In the genomic region with DNA sequence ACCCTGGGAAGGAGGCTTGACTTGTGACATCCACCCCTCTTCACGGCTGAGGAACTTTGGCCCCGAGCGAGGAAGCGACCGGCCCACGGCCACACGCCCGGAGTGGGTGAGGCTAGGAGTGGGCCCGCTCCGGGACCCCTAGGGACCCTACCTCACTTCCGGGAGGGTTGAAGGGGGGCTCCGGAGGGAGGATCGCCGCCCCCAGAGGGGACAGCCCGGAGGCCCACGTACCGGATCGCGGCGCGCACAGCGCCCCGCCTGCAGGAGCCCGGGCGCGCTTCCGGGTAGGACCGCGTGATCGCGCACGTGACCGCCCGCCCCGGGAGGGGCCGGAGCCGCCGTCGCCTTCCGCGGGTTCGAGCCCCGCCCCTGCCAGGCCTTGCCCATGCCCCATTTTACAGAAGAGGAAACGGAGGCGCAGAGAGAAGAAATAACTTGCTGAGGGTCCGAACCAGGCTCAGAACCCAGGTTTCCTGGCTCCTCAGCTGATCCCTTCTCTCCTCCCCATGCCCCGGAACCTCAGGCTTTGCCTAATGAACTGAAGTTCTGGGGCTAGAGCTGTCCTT, we compare ENCODE assay signal across 7 cellular contexts. TPM values are rescaled to one million over a fixed set of nuclear protein-coding genes. Genes with fewer than 3 reads are reported as not detected.
DNase-seq lines count a peak whose midpoint lies in the region; ATAC-seq lines count a peak whose summit lies in the region.

TSS of gene HPS1 (minus strand) at position 280 of the 566 bp plus-strand sequence. CDS start 3,695 bp downstream, outside the sequence.

- ATAC-seq in GM18499 (IDR thresholded peaks at IDR 0.05; ENCODE audit: insufficient read depth, unreplicated experiment) (peak; percentile 41), HG02610 (IDR thresholded peaks at IDR 0.05; ENCODE audit: unreplicated experiment) (peak; percentile 91)
- ATAC-seq in activated CD4-positive, CD25-positive, alpha-beta regulatory T cell treated with anti-CD3 and anti-CD28 coated beads, Interleukin-2, amount 50 U/mL, for 24 hours, result peak; percentile 93 to 95

- DNase-seq in NCI-H1105 treated with DMSO at 0.1 percent for 48 hours (lab: John Stamatoyannopoulos, UW) (peak; percentile 6), cerebellum (ENCODE audit: low spot score) (peak; percentile 85), kidney tubule cell (ENCODE audit: low spot score) (peak; percentile 78)
- DNase-seq in stimulated activated CD4-positive, alpha-beta T cell treated with anti-CD3 and anti-CD28 coated beads, Interleukin-1b, Interleukin-23, amount 100 ng/mL, for 1 hour (ENCODE audit: low read depth in 2 of 2), result peak; percentile 45 to 71

RNA-seq across cellular contexts. Expression of gene HPS1, which starts in this region (rescaled TPM):
- total RNA-seq in cerebellum, result 12.6 TPM

Comparison
In these comparisons a context has a peak if more than half of its experiments do, and no peak if none do; other contexts are left out.
1. Peak in every context shown above with its lines: DNase-seq and ATAC-seq.
2. ATAC-seq: peak in every context shown above with its lines; median percentile 94 in activated CD4-positive, CD25-positive, alpha-beta regulatory T cell treated with anti-CD3 and anti-CD28 coated beads, Interleukin-2, amount 50 U/mL, for 24 hours; 91 in HG02610; 41 in GM18499.
3. DNase-seq: peak in every context shown above with its lines; median percentile 85 in cerebellum; 78 in kidney tubule cell; 58 in stimulated activated CD4-positive, alpha-beta T cell treated with anti-CD3 and anti-CD28 coated beads, Interleukin-1b, Interleukin-23, amount 100 ng/mL, for 1 hour; 6 in NCI-H1105 treated with DMSO at 0.1 percent for 48 hours.